ENCODE assay signal across 18 cellular contexts in the genomic region with DNA sequence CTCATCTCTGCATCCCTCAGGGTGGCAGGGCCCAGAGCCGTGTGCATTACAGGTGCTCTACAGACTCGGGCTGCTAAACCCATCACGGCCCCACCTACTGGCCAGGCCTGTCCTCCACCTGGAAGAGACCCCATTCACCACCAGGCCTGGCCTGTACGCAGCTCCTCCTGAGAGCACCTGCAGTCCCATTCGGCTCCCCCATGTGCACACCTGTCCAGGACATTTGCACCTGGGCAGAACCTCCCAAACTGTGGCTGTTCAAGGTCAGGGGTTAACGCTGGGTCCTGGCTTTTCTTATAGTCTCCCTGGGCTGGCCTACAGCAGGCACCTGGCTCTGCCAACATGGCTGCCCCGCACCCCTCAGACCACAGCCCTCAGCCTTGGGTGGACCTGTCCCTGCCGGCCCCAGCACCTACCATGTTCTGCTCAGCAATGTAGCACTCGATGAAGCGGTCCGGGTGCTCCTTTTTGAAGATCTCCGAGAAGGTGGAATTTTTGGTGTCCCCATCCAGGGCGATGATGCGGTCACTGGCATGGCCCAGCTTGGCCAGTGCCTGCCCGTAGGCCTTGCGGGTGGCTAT. TPM values are rescaled to one million over a fixed set of nuclear protein-coding genes. Genes with fewer than 3 reads are reported as not detected.
DNase-seq lines count a peak whose midpoint lies in the region; ATAC-seq, FAIRE-seq and TF ChIP-seq lines count a peak whose summit lies in the region.
"Had no signal": no experiment of that assay in that cellular context is flagged by ENCODE, and none has a peak within 500 bp of the region (broad histone marks: within the 10 kb centered on the region; RNA-seq: fewer than 3 reads in every experiment).

No MANE protein-coding gene starts in this region.

- no peak overlapping the region for H3K18ac ChIP-seq in H1 (ENCODE audit: extremely low read depth, low read length)

- H3K14ac ChIP-seq in H1 (ENCODE audit: insufficient read length): no peak overlapping the region

- CTCF ChIA-PET in H1 (lab: Charles Lee; ENCODE audit: partially characterized antibody): interaction anchor here (0.6 to 9.0 kb wide), 20 partner anchors 8 to 126 kb away, joined by 3 to 68 read pairs (median 4); no protein-coding TSS in a partner anchor

- H2BK5ac ChIP-seq in H1 (ENCODE audit: low read depth, low read length): no peak overlapping the region

- peaks cover 6% of the 10 kb centered on the region for H3K4me1 ChIP-seq in left ventricle myocardium inferior
- H3K4me1 ChIP-seq in H1 (replicated peaks in 1 of 4; ENCODE audit: control insufficient read depth in 3 of 4, insufficient read depth in 4 of 4, low read length in 3 of 4): no peaks in the 10 kb centered on the region; a peak in 1 of 7 replicates
- no peaks in the 10 kb centered on the region for H3K4me1 ChIP-seq in thyroid gland
- H3K4me1 ChIP-seq in tibial nerve: peaks cover 0 to 17% (median 0%) of the 10 kb centered on the region in 4 donors

- peak overlapping the region; percentile 5 for H3K27ac ChIP-seq in left ventricle myocardium inferior (replicated peaks)
- H3K27ac ChIP-seq in H1 (ENCODE audit: low read depth, low read length): no peak overlapping the region
- H3K27ac ChIP-seq in thyroid gland: peak overlapping the region in 2 of 3 donors; percentile 5 to 28
- no peak overlapping the region for H3K27ac ChIP-seq in tibial nerve
- H3K27ac ChIP-seq: KMS-11 had no signal

- H4K91ac ChIP-seq in H1 (replicated peaks; ENCODE audit: insufficient read length, low read length): no peak overlapping the region

- H2BK120ac ChIP-seq in H1 (replicated peaks; ENCODE audit: low read depth, low read length): no peak overlapping the region

- H3K79me2 ChIP-seq in H1 (ENCODE audit: control insufficient read depth in 1 of 2, insufficient read depth in 2 of 2, low read length in 2 of 2): no peaks in the 10 kb centered on the region; a peak in 1 of 4 replicates

- H3K27me3 ChIP-seq in left ventricle myocardium inferior (ENCODE audit: low read depth) (no peaks in the 10 kb centered on the region), H1 (replicated peaks in 1 of 4; ENCODE audit: control insufficient read depth in 3 of 4, extremely low read depth in 1 of 4, insufficient read depth in 3 of 4, low read length in 3 of 4) (no peaks in the 10 kb centered on the region), thyroid gland (no peaks in the 10 kb centered on the region), tibial nerve (no peaks in the 10 kb centered on the region)

- no peak overlapping the region for H2AFZ ChIP-seq in H1 (ENCODE audit: low read length)

- ATAC-seq in Right ventricle myocardium inferior (no peak), HG03097 (IDR thresholded peaks at IDR 0.05; ENCODE audit: low FRiP score, unreplicated experiment) (no peak)
- ATAC-seq: T-helper 17 cell had no signal

- DNase-seq in left ventricle myocardium inferior (no peak), Right ventricle myocardium inferior (ENCODE audit: missing footprints) (no peak), LNCaP clone FGC (ENCODE audit: low read depth) (no peak), H1 (ENCODE audit: low read depth in 1 of 2, low spot score in 2 of 2) (no peak), thyroid gland (no peak), cerebellum (ENCODE audit: low spot score) (no peak), tibial nerve (ENCODE audit: low spot score in 2 of 2) (no peak)
- DNase-seq: activated CD4-positive, alpha-beta T cell treated with anti-CD3 and anti-CD28 coated beads for 4 hours; activated T-cell treated with anti-CD3 and anti-CD28 coated beads, Interleukin-2, amount 50 U/mL, for 1 hour; AML-193; HCEC 1CT; NCI-H2029; NCI-H526 treated with DMSO at 0.1 percent for 48 hours; stimulated activated CD4-positive, alpha-beta T cell treated with anti-CD3 and anti-CD28 coated beads, Interleukin-4, amount 100 ng/mL, for 4 hours; T-helper 17 cell had no signal

- H3K9ac ChIP-seq in H1 (replicated peaks in 1 of 4; ENCODE audit: extremely low read depth in 1 of 4, low read depth in 3 of 4, low read length in 3 of 4): no peak overlapping the region
- H3K9ac ChIP-seq: KMS-11 had no signal

- peaks cover 100% of the 10 kb centered on the region for H3K36me3 ChIP-seq in left ventricle myocardium inferior
- peaks cover 84 to 100% (median 97%) of the 10 kb centered on the region in 4 experiments for H3K36me3 ChIP-seq in H1 (ENCODE audit: control insufficient read depth in 2 of 4, insufficient read depth in 4 of 4, low read length in 3 of 4)
- H3K36me3 ChIP-seq in thyroid gland: peaks cover 100% of the 10 kb centered on the region in 2 donors
- peaks cover 5 to 100% (median 52%) of the 10 kb centered on the region in 3 donors for H3K36me3 ChIP-seq in tibial nerve

- no peak overlapping the region for H2AK5ac ChIP-seq in H1 (ENCODE audit: low read depth, low read length)

- no peak overlapping the region for H2BK12ac ChIP-seq in H1 (ENCODE audit: low read depth, low read length)

- no peak overlapping the region for H2BK20ac ChIP-seq in H1 (ENCODE audit: low read length)

- WGBS in H1 (ENCODE audit: extremely low coverage in 1 of 2, insufficient coverage in 1 of 2, insufficient read length in 1 of 2, insufficient replicate concordance in 2 of 2, low coverage in 1 of 2, low lambda C conversion rate in 2 of 2, missing lambda C conversion rate in 1 of 2), 2 experiments: 88% methylated on average over 14 of the region's 16 CpGs; no CpG with 5 or more reads in 1 of the 2 experiments
- 84 to 94% methylated on average over 13 to 16 of the region's 16 CpGs for WGBS in thyroid gland, 2 donors
- 96% methylated on average over 14 to 16 of the region's 16 CpGs for WGBS in tibial nerve, 2 donors

- peaks cover 21 to 56% of the 10 kb centered on the region in 2 experiments for H4K20me1 ChIP-seq in H1 (replicated peaks in 1 of 2; ENCODE audit: control insufficient read depth in 1 of 2, insufficient read depth in 2 of 2, low read length in 2 of 2)

- H3K23me2 ChIP-seq in H1 (ENCODE audit: low read depth, low read length): no peaks in the 10 kb centered on the region

- no peak overlapping the region for H4K5ac ChIP-seq in H1 (ENCODE audit: insufficient read length, low read depth, low read length)

- TF ChIP-seq RAD21 in H1 (IDR thresholded peaks at IDR 0.05 in 1 of 2, conservative IDR thresholded peaks at IDR 0.05 in 1 of 2; ENCODE audit: low read depth in 2 of 2, low read length in 2 of 2): peak; percentile 5 to 25; a peak in 3 of 4 replicates

- no peak for FAIRE-seq in H1 (lab: Jason Lieb, UNC)
- FAIRE-seq: frontal cortex had no signal

- no peak for TF ChIP-seq POLR2A in H1 (IDR thresholded peaks at IDR 0.05; ENCODE audit: control extremely low read depth in 1 of 2, low read depth in 2 of 2, low read length in 2 of 2)
- TF ChIP-seq POLR2A in thyroid gland (IDR thresholded peaks at IDR 0.05): no peak
- TF ChIP-seq POLR2A in tibial nerve (IDR thresholded peaks at IDR 0.05): no peak

- no peak overlapping the region for H3K4me2 ChIP-seq in H1 (ENCODE audit: insufficient read depth in 1 of 2, low read depth in 2 of 2, low read length in 2 of 2)
- H3K4me2 ChIP-seq: KMS-11 had no signal

- no peak overlapping the region for H3K4ac ChIP-seq in H1 (replicated peaks; ENCODE audit: insufficient read length, low read depth, low read length)

- intact Hi-C loops in left ventricle myocardium inferior (cut with micrococcal nuclease): no loop called here
- intact Hi-C loops in Right ventricle myocardium inferior (cut with DNase I): no loop called here
- intact Hi-C loops in thyroid gland (cut with DNase I): no loop called here

- no peak overlapping the region for H3K56ac ChIP-seq in H1 (replicated peaks; ENCODE audit: insufficient read length, low read depth, low read length)

- TF ChIP-seq EP300 in H1 (IDR thresholded peaks at IDR 0.05; ENCODE audit: borderline replicate concordance in 1 of 2, low read depth in 2 of 2, low read length in 2 of 2) (no peak), tibial nerve (IDR thresholded peaks at IDR 0.05) (no peak)

- no peak overlapping the region for H3K23ac ChIP-seq in H1 (ENCODE audit: insufficient read length)

- H3K79me1 ChIP-seq in H1 (ENCODE audit: low read depth, low read length): peaks cover 3% of the 10 kb centered on the region

- no peak overlapping the region for H4K8ac ChIP-seq in H1 (ENCODE audit: extremely low read depth, insufficient read depth, low read length)

- no peak overlapping the region for H2BK15ac ChIP-seq in H1 (ENCODE audit: low read length)

- H3K4me3 ChIP-seq in left ventricle myocardium inferior (no peak overlapping the region), LNCaP clone FGC (ENCODE audit: low read depth, low read length) (no peak overlapping the region), H1 (ENCODE audit: extremely low read depth in 1 of 4, insufficient read depth in 2 of 4, low read depth in 3 of 4, low read length in 4 of 4) (no peak overlapping the region), thyroid gland (replicated peaks in 1 of 3) (no peak overlapping the region), tibial nerve (no peak overlapping the region)

- POLR2A ChIA-PET in H1 (lab: Charles Lee; ENCODE audit: partially characterized antibody): interaction anchor here (0.8 to 28.5 kb wide), 4 partner anchors 9 to 32 kb away, joined by 3 to 449 read pairs (median 4); a partner anchor contains a TSS

- TF ChIP-seq CTCF in left ventricle myocardium inferior (IDR thresholded peaks at IDR 0.05; ENCODE audit: borderline replicate concordance): no peak
- TF ChIP-seq CTCF in LNCaP clone FGC (IDR thresholded peaks at IDR 0.05; ENCODE audit: control insufficient read depth, extremely low read depth, insufficient read depth): peak; percentile 14; the same call in 1 of the 2 replicates
- TF ChIP-seq CTCF in H1 (IDR thresholded peaks at IDR 0.05; ENCODE audit: control extremely low read depth in 1 of 3, insufficient read depth in 1 of 3, low read depth in 1 of 3, low read length in 3 of 3): peak in 2 of 3 experiments; percentile 35 to 63; a peak in 2 of 4 replicates
- TF ChIP-seq CTCF in thyroid gland (IDR thresholded peaks at IDR 0.05): no peak
- no peak for TF ChIP-seq CTCF in tibial nerve (IDR thresholded peaks at IDR 0.05)

- H3K9me3 ChIP-seq in left ventricle myocardium inferior (replicated peaks) (no peaks in the 10 kb centered on the region), H1 (ENCODE audit: insufficient read depth in 2 of 2, low read depth in 1 of 2, low read length in 1 of 2) (no peaks in the 10 kb centered on the region), thyroid gland (no peaks in the 10 kb centered on the region), tibial nerve (no peaks in the 10 kb centered on the region)

RNA-seq across cellular contexts. Expression of a gene that starts 25.7 kb away (rescaled TPM):
- total RNA-seq in left ventricle myocardium inferior (32.1 TPM), Right ventricle myocardium inferior (48.1 TPM), thyroid gland (100 to 1,000 TPM; 468 to 962 (median 800) TPM), cerebellum (71.4 TPM), tibial nerve (100 to 1,000 TPM; 156 to 224 (median 208) TPM)
- total RNA-seq in H1 (2021; fragmentation: NEBNext Ultra II Directional; extraction: Animal tissue kit (Norgen Biotek cat#: 25700)): 975 and 986 TPM in 2 replicates
- polyA plus RNA-seq in H1 (2011; rRNA removed): 418 and 649 TPM in 2 replicates
- 449 TPM for polyA plus RNA-seq in H1 (2011; cell fraction: cytosol; rRNA removed)
- 987 TPM for polyA plus RNA-seq in H1 (2011; cell fraction: nucleus; rRNA removed)
- polyA plus RNA-seq in H1 (2012, experiment 1 of 2): 570 to 1,148 TPM (median 1,049 TPM) in 4 replicates
- polyA plus RNA-seq in H1 (2012, experiment 2 of 2): 841 TPM
- 760 TPM for polyA plus RNA-seq in H1 (2013, experiment 1 of 2)
- polyA plus RNA-seq in H1 (2013, experiment 2 of 2): 785 TPM
- 353 and 390 TPM in 2 replicates for polyA minus RNA-seq in H1 (2011; rRNA and poly(A)+ RNA removed)
- polyA minus RNA-seq in H1 (2011; cell fraction: cytosol; rRNA and poly(A)+ RNA removed): 430 TPM
- polyA minus RNA-seq in H1 (2011; cell fraction: nucleus; rRNA and poly(A)+ RNA removed): 346 TPM

Comparison
In these comparisons a context has a peak if more than half of its experiments do, and no peak if none do; other contexts are left out.
1. H3K27ac ChIP-seq: peak in left ventricle myocardium inferior (single experiment) and thyroid gland (2 of 3); none in H1 (single experiment) and tibial nerve (0 of 4).
2. CTCF ChIP-seq: peak in LNCaP clone FGC (single experiment) and H1 (2 of 3); none in left ventricle myocardium inferior (single experiment), thyroid gland (0 of 6) and tibial nerve (0 of 5).